8 cellular contexts compared by ENCODE assay signal in genomic region chr1:26233903-26234643, GRCh38. TPM values are rescaled to one million over a fixed set of nuclear protein-coding genes. Genes with fewer than 3 reads are reported as not detected.
DNase-seq lines count a peak whose midpoint lies in the region; ATAC-seq, FAIRE-seq and TF ChIP-seq lines count a peak whose summit lies in the region.

TSS of gene CEP85 (plus strand) at chr1:26234200. CDS start at chr1:26239784, 5,584 bp downstream.

- H3K4me1 ChIP-seq in HUES48 (ENCODE audit: control insufficient read depth, insufficient read depth, low read length) (no peaks in the 10 kb centered on the region), NT2/D1 (ENCODE audit: insufficient read depth, insufficient read length) (no peaks in the 10 kb centered on the region), H1 (replicated peaks in 1 of 4; ENCODE audit: control insufficient read depth in 3 of 4, insufficient read depth in 4 of 4, low read length in 3 of 4) (peaks cover 2 to 6% (median 4%) of the 10 kb centered on the region in 4 experiments; a peak in 6 of 7 replicates)

- peak within 1 kb of the TSS; percentile 57 for H3K4ac ChIP-seq in H1 (replicated peaks; ENCODE audit: insufficient read length, low read depth, low read length)

- H3K27ac Mint-ChIP-seq in Calu3 (ENCODE audit: unreplicated experiment) (peak within 1 kb of the TSS; percentile 92), memory B cell (peak within 1 kb of the TSS; percentile 83)
- peak within 1 kb of the TSS; percentile 88 for H3K27ac Mint-ChIP-seq in activated CD8-positive, alpha-beta memory T cell treated with anti-CD3 and anti-CD28 coated beads, Interleukin-2, amount 10 ng/mL, durations not matched to agents 7 days and 5 days

- H3K79me1 ChIP-seq in H1 (ENCODE audit: low read depth, low read length) = peaks cover 9% of the 10 kb centered on the region

- FAIRE-seq in H1 (lab: Jason Lieb, UNC) = peak; percentile 72

- H3K27me3 ChIP-seq in HUES48 (ENCODE audit: control insufficient read depth, insufficient read depth, low read length) = no peaks in the 10 kb centered on the region
- peaks cover 26% of the 10 kb centered on the region for H3K27me3 ChIP-seq in NT2/D1 (ENCODE audit: insufficient read depth, insufficient read length)
- no peaks in the 10 kb centered on the region for H3K27me3 ChIP-seq in H1 (replicated peaks in 1 of 4; ENCODE audit: control insufficient read depth in 3 of 4, extremely low read depth in 1 of 4, insufficient read depth in 3 of 4, low read length in 3 of 4)

- TF ChIP-seq RAD21 in H1 (IDR thresholded peaks at IDR 0.05 in 1 of 2, conservative IDR thresholded peaks at IDR 0.05 in 1 of 2; ENCODE audit: low read depth in 2 of 2, low read length in 2 of 2) = peak; percentile 70 to 83

- no peak within 1 kb of the TSS for H3K23ac ChIP-seq in H1 (ENCODE audit: insufficient read length)

- peaks cover 4 to 8% of the 10 kb centered on the region in 2 experiments for H4K20me1 ChIP-seq in H1 (replicated peaks in 1 of 2; ENCODE audit: control insufficient read depth in 1 of 2, insufficient read depth in 2 of 2, low read length in 2 of 2)

- POLR2A ChIA-PET in H1 (lab: Charles Lee; ENCODE audit: partially characterized antibody) = interaction anchor here (0.6 to 1.9 kb wide), 12 partner anchors 17 to 199 kb away, joined by 3 to 7 read pairs (median 3); partner anchors contain the start of genes C1orf232, CATSPER4, PDIK1L and ZNF593

- 1% methylated on average over 68 of the region's 73 CpGs; no CpG with 5 or more reads in 1 of the 2 experiments for WGBS in H1 (ENCODE audit: extremely low coverage in 1 of 2, insufficient coverage in 1 of 2, insufficient read length in 1 of 2, insufficient replicate concordance in 2 of 2, low coverage in 1 of 2, low lambda C conversion rate in 2 of 2, missing lambda C conversion rate in 1 of 2), 2 experiments

- H3K9ac ChIP-seq in HUES48 (ENCODE audit: low read depth, low read length) (peak within 1 kb of the TSS; percentile 83), NT2/D1 (ENCODE audit: insufficient read length, low read depth) (peak within 1 kb of the TSS; percentile 96), H1 (replicated peaks in 1 of 4; ENCODE audit: extremely low read depth in 1 of 4, low read depth in 3 of 4, low read length in 3 of 4) (peak within 1 kb of the TSS; percentile 63 to 89 (median 72))

- DNase-seq in Calu3 (peak; percentile 94), NT2/D1 (ENCODE audit: low read depth, low spot score) (peak; percentile 99), H1 (ENCODE audit: low read depth in 1 of 2, low spot score in 2 of 2) (peak; percentile 98 to 99), memory B cell (ENCODE audit: low spot score in 2 of 2) (peak; percentile 96 to 98)
- peak; percentile 99 for DNase-seq in activated CD8-positive, alpha-beta memory T cell treated with anti-CD3 and anti-CD28 coated beads, Interleukin-2, amount 10 ng/mL, durations not matched to agents 7 days and 5 days
- peak; percentile 90 for DNase-seq in stimulated activated CD8-positive, alpha-beta memory T cell treated with anti-CD3 and anti-CD28 coated beads, Interleukin-12 subunit alpha, Interleukin-12 subunit beta, amount 100 ng/mL, for 24 hours (ENCODE audit: extremely low read depth)

- H4K91ac ChIP-seq in H1 (replicated peaks; ENCODE audit: insufficient read length, low read length) = peak within 1 kb of the TSS; percentile 97

- H3K4me3 Mint-ChIP-seq in Calu3 (ENCODE audit: low read depth, unreplicated experiment) (peak within 1 kb of the TSS; percentile 93), memory B cell (peak within 1 kb of the TSS; percentile 97)
- peak within 1 kb of the TSS; percentile 96 for H3K4me3 Mint-ChIP-seq in activated CD8-positive, alpha-beta memory T cell treated with anti-CD3 and anti-CD28 coated beads, Interleukin-2, amount 10 ng/mL, durations not matched to agents 7 days and 5 days

- ATAC-seq in GM21390 (IDR thresholded peaks at IDR 0.05; ENCODE audit: unreplicated experiment) = peak; percentile 87
- ATAC-seq in activated CD8-positive, alpha-beta memory T cell treated with anti-CD3 and anti-CD28 coated beads, Interleukin-2, amount 10 ng/mL, durations not matched to agents 7 days and 5 days = peak; percentile 95
- peak; percentile 90 for ATAC-seq in memory B cell (ENCODE audit: low read depth)

- H3K36me3 Mint-ChIP-seq in Calu3 (ENCODE audit: insufficient read depth, unreplicated experiment) (peaks cover 23% of the 10 kb centered on the region), memory B cell (no peaks in the 10 kb centered on the region)
- peaks cover 22% of the 10 kb centered on the region for H3K36me3 Mint-ChIP-seq in activated CD8-positive, alpha-beta memory T cell treated with anti-CD3 and anti-CD28 coated beads, Interleukin-2, amount 10 ng/mL, durations not matched to agents 7 days and 5 days

- H4K8ac ChIP-seq in H1 (ENCODE audit: extremely low read depth, insufficient read depth, low read length) = peak within 1 kb of the TSS; percentile 96

- H3K23me2 ChIP-seq in H1 (ENCODE audit: low read depth, low read length) = peaks cover 4% of the 10 kb centered on the region; the same call in 1 of the 2 replicates

- H2BK5ac ChIP-seq in H1 (ENCODE audit: low read depth, low read length) = peak within 1 kb of the TSS; percentile 67; the same call in 1 of the 2 replicates

- intact Hi-C loops in Calu3 (cut with micrococcal nuclease; ENCODE audit: unreplicated experiment) = no loop called here

- H3K9me3 Mint-ChIP-seq in Calu3 (ENCODE audit: low read depth, unreplicated experiment) (no peaks in the 10 kb centered on the region), memory B cell (no peaks in the 10 kb centered on the region)
- H3K9me3 Mint-ChIP-seq in activated CD8-positive, alpha-beta memory T cell treated with anti-CD3 and anti-CD28 coated beads, Interleukin-2, amount 10 ng/mL, durations not matched to agents 7 days and 5 days (ENCODE audit: low read depth) = no peaks in the 10 kb centered on the region

- H4K5ac ChIP-seq in H1 (ENCODE audit: insufficient read length, low read depth, low read length) = peak within 1 kb of the TSS; percentile 82

- CTCF ChIA-PET in Calu3 (lab: Charles Lee) (interaction anchor here (0.6 to 2.1 kb wide), 13 partner anchors 9 to 198 kb away, joined by 3 to 20 read pairs (median 4); partner anchors contain the start of genes CATSPER4, CNKSR1 and ZNF593), H1 (lab: Charles Lee; ENCODE audit: partially characterized antibody) (interaction anchor here (0.7 to 6.5 kb wide), 38 partner anchors 8 to 331 kb away, joined by 3 to 69 read pairs (median 4); partner anchors contain the start of genes C1orf232, CATSPER4, CD52 and CNKSR1)
- CTCF ChIA-PET in activated CD8-positive, alpha-beta memory T cell treated with anti-CD3 and anti-CD28 coated beads, Interleukin-2, amount 10 ng/mL, durations not matched to agents 7 days and 5 days (lab: Charles Lee) = interaction anchor here (0.6 to 4.7 kb wide), 66 partner anchors 10 to 338 kb away, joined by 3 to 105 read pairs (median 6); partner anchors contain the start of genes C1orf232, CATSPER4, CD52 and CNKSR1

- H3K4me2 ChIP-seq in H1 (ENCODE audit: insufficient read depth in 1 of 2, low read depth in 2 of 2, low read length in 2 of 2) = peak within 1 kb of the TSS; percentile 87 to 98

- H3K79me2 ChIP-seq in H1 (ENCODE audit: control insufficient read depth in 1 of 2, insufficient read depth in 2 of 2, low read length in 2 of 2) = peaks cover 5 to 43% of the 10 kb centered on the region in 2 experiments

- peak in 1 of 2 experiments; percentile 84; a peak in 2 of 3 replicates for TF ChIP-seq POLR2A in H1 (IDR thresholded peaks at IDR 0.05; ENCODE audit: control extremely low read depth in 1 of 2, low read depth in 2 of 2, low read length in 2 of 2)

- H2AFZ ChIP-seq in H1 (ENCODE audit: low read length) = peak within 1 kb of the TSS; percentile 100

- H3K36me3 ChIP-seq in HUES48 (ENCODE audit: control insufficient read depth, insufficient read depth, low read length) (0 out of 2 replicates have a peak, but pooled peaks cover 5% of the 10 kb centered on the region), NT2/D1 (ENCODE audit: insufficient read depth, insufficient read length, low read length) (peaks cover 12% of the 10 kb centered on the region), H1 (ENCODE audit: control insufficient read depth in 2 of 4, insufficient read depth in 4 of 4, low read length in 3 of 4) (peaks cover 0 to 3% (median 0%) of the 10 kb centered on the region in 4 experiments; a peak in 1 of 8 replicates)

- H3K4me1 Mint-ChIP-seq in Calu3 (ENCODE audit: low read depth, unreplicated experiment) = peaks cover 33% of the 10 kb centered on the region
- peaks cover 36% of the 10 kb centered on the region for H3K4me1 Mint-ChIP-seq in activated CD8-positive, alpha-beta memory T cell treated with anti-CD3 and anti-CD28 coated beads, Interleukin-2, amount 10 ng/mL, durations not matched to agents 7 days and 5 days
- H3K4me1 Mint-ChIP-seq in memory B cell = peaks cover 23% of the 10 kb centered on the region

- H2BK20ac ChIP-seq in H1 (ENCODE audit: low read length) = peak within 1 kb of the TSS; percentile 98; the same call in 1 of the 2 replicates

- H2BK120ac ChIP-seq in H1 (replicated peaks; ENCODE audit: low read depth, low read length) = peak within 1 kb of the TSS; percentile 19

- H3K9me3 ChIP-seq in HUES48 (ENCODE audit: control insufficient read depth, insufficient read depth, low read length) = no peaks in the 10 kb centered on the region
- peaks cover 8% of the 10 kb centered on the region for H3K9me3 ChIP-seq in NT2/D1 (ENCODE audit: insufficient read depth, low read length)
- no peaks in the 10 kb centered on the region for H3K9me3 ChIP-seq in H1 (ENCODE audit: insufficient read depth in 2 of 2, low read depth in 1 of 2, low read length in 1 of 2)

- peak within 1 kb of the TSS; percentile 42 for H3K56ac ChIP-seq in H1 (replicated peaks; ENCODE audit: insufficient read length, low read depth, low read length)

- H3K27me3 Mint-ChIP-seq in Calu3 (ENCODE audit: unreplicated experiment) (no peaks in the 10 kb centered on the region), memory B cell (no peaks in the 10 kb centered on the region)
- H3K27me3 Mint-ChIP-seq in activated CD8-positive, alpha-beta memory T cell treated with anti-CD3 and anti-CD28 coated beads, Interleukin-2, amount 10 ng/mL, durations not matched to agents 7 days and 5 days = no peaks in the 10 kb centered on the region

- BruUV-seq in Calu3 (replicated peaks; lab: Mats Ljungman, UMichigan) = no TSS peak

- 0 out of 3 replicates have a peak, but pooled peaks of 1 of the 2 experiments have one; percentile 6 for TF ChIP-seq EP300 in H1 (IDR thresholded peaks at IDR 0.05; ENCODE audit: borderline replicate concordance in 1 of 2, low read depth in 2 of 2, low read length in 2 of 2)

- TF ChIP-seq CTCF in Calu3 (IDR thresholded peaks at IDR 0.05; ENCODE audit: unreplicated experiment) (peak; percentile 57), H1 (IDR thresholded peaks at IDR 0.05; ENCODE audit: control extremely low read depth in 1 of 3, insufficient read depth in 1 of 3, low read depth in 1 of 3, low read length in 3 of 3) (peak; percentile 92 to 97 (median 92))

- H3K18ac ChIP-seq in H1 (ENCODE audit: extremely low read depth, low read length) = peak within 1 kb of the TSS; percentile 26; the same call in 1 of the 2 replicates

- peak within 1 kb of the TSS; percentile 78 for H2BK12ac ChIP-seq in H1 (ENCODE audit: low read depth, low read length)

- H3K27ac ChIP-seq in HUES48 (ENCODE audit: low read depth, low read length) = peak within 1 kb of the TSS; percentile 81
- peak within 1 kb of the TSS; percentile 39; the same call in 1 of the 2 replicates for H3K27ac ChIP-seq in H1 (ENCODE audit: low read depth, low read length)

- no peak within 1 kb of the TSS for H3K14ac ChIP-seq in H1 (ENCODE audit: insufficient read length)

- H2BK15ac ChIP-seq in H1 (ENCODE audit: low read length) = no peak within 1 kb of the TSS; the same call in 1 of the 2 replicates

- H3K4me3 ChIP-seq in HUES48 (ENCODE audit: low read depth, low read length) (peak within 1 kb of the TSS; percentile 100), NT2/D1 (ENCODE audit: insufficient read length, low read depth) (peak within 1 kb of the TSS; percentile 97), H1 (ENCODE audit: extremely low read depth in 1 of 4, insufficient read depth in 2 of 4, low read depth in 3 of 4, low read length in 4 of 4) (peak within 1 kb of the TSS; percentile 83 to 98 (median 90))

- H2AK5ac ChIP-seq in H1 (ENCODE audit: low read depth, low read length) = 0 out of 2 replicates have a peak within 1 kb of the TSS, but pooled peaks have one; percentile 4

RNA-seq across cellular contexts. Expression of gene CEP85, which starts in this region (rescaled TPM):
- total RNA-seq in Calu3 (2022) = 19.9 and 24.6 TPM in 2 replicates
- total RNA-seq in activated CD8-positive, alpha-beta memory T cell treated with anti-CD3 and anti-CD28 coated beads, Interleukin-2, amount 10 ng/mL, durations not matched to agents 7 days and 5 days = 10 to 100 TPM; 42.0 to 56.3 TPM
- total RNA-seq in H1 (2021; fragmentation: NEBNext Ultra II Directional; extraction: Animal tissue kit (Norgen Biotek cat#: 25700)) = 35.3 and 40.4 TPM in 2 replicates
- polyA plus RNA-seq in H1 (2011; rRNA removed) = 37.4 and 43.7 TPM in 2 replicates
- 41.3 TPM for polyA plus RNA-seq in H1 (2011; cell fraction: cytosol; rRNA removed)
- 70.9 TPM for polyA plus RNA-seq in H1 (2011; cell fraction: nucleus; rRNA removed)
- polyA plus RNA-seq in H1 (2012, experiment 1 of 2) = 31.0 to 35.0 TPM (median 33.0 TPM) in 4 replicates
- polyA plus RNA-seq in H1 (2012, experiment 2 of 2) = 14.0 TPM
- 23.4 TPM for polyA plus RNA-seq in H1 (2013, experiment 1 of 2)
- 21.4 TPM for polyA plus RNA-seq in H1 (2013, experiment 2 of 2)
- 44.5 and 47.3 TPM in 2 replicates for polyA minus RNA-seq in H1 (2011; rRNA and poly(A)+ RNA removed)
- 22.5 TPM for polyA minus RNA-seq in H1 (2011; cell fraction: cytosol; rRNA and poly(A)+ RNA removed)
- 34.8 TPM for polyA minus RNA-seq in H1 (2011; cell fraction: nucleus; rRNA and poly(A)+ RNA removed)

Comparison
In these comparisons a context has a peak if more than half of its experiments do, and no peak if none do; other contexts are left out.
1. Peak in every context shown above with its lines: DNase-seq, ATAC-seq, H3K4me3 ChIP-seq and H3K27ac ChIP-seq.